8 cellular contexts compared by ENCODE assay signal in the genomic region with DNA sequence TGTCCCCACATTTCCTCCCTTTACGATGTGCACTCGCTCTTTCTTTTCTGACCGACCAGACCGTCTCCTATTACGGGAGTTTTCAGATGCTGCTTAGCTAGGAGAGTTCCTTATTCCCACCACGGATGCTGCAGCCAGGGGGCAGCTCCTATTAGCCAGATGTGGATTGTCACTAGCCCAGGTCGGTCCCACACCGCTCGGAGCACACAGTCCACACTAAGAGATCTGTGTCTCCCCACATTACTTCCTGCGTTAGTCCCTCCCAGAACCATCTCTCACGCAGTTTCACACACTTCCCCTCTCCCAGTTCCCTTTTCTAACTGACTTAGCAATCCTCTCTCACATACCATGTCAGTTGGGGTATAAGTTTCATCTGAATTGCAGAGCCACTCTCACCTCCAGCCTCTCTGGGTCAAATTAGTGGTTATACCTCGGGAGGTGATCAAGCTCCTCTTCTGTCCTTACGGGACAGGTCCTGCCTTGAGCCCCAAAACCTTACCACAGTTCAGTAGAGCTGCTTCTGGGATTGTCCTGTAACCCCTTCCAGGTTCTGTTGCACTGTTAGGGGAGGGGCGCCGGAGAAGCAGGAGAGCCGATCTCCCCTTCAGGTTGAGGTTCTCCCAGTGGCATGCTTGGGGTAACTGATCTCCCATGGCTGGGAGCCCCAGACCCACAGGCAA. TPM values are rescaled to one million over a fixed set of nuclear protein-coding genes. Genes with fewer than 3 reads are reported as not detected.
DNase-seq lines count a peak whose midpoint lies in the region; ATAC-seq and TF ChIP-seq lines count a peak whose summit lies in the region.

No MANE protein-coding gene starts in this region.

- no peak for TF ChIP-seq CTCF in neural progenitor cell (IDR thresholded peaks at IDR 0.05)

- DNase-seq in CD1c-positive myeloid dendritic cell (ENCODE audit: extremely low spot score) (peak; percentile 88), neural progenitor cell (ENCODE audit: low spot score) (no peak), COR-L47 (lab: John Stamatoyannopoulos, UW) (no peak), activated gamma-delta T cell treated with Interleukin-2 at 50 U/mL for 16 hours (no peak), SJCRH30 (no peak)

- no peaks in the 10 kb centered on the region for H4K20me1 ChIP-seq in neural progenitor cell (ENCODE audit: low read depth)

- H3K36me3 ChIP-seq in neural progenitor cell = no peaks in the 10 kb centered on the region
- no peaks in the 10 kb centered on the region for H3K36me3 ChIP-seq in SJCRH30

- H3K36me3 Mint-ChIP-seq in activated T-helper 17 cell treated with anti-CD3 and anti-CD28 coated beads, Interleukin-2, amount 50 U/mL, for 72 hours (ENCODE audit: low read depth) = no peaks in the 10 kb centered on the region
- no peaks in the 10 kb centered on the region for H3K36me3 Mint-ChIP-seq in neural progenitor cell

- H3K4me1 ChIP-seq in neural progenitor cell = no peaks in the 10 kb centered on the region
- H3K4me1 ChIP-seq in SJCRH30 = no peaks in the 10 kb centered on the region

- peaks cover 4% of the 10 kb centered on the region for H3K4me1 Mint-ChIP-seq in activated T-helper 17 cell treated with anti-CD3 and anti-CD28 coated beads, Interleukin-2, amount 50 U/mL, for 72 hours
- H3K4me1 Mint-ChIP-seq in neural progenitor cell = no peaks in the 10 kb centered on the region

- no peak overlapping the region for H3K27ac Mint-ChIP-seq in activated T-helper 17 cell treated with anti-CD3 and anti-CD28 coated beads, Interleukin-2, amount 50 U/mL, for 72 hours
- no peak overlapping the region for H3K27ac Mint-ChIP-seq in neural progenitor cell

- no peak overlapping the region for H3K9ac ChIP-seq in neural progenitor cell

- ATAC-seq in GM19324 (IDR thresholded peaks at IDR 0.05; ENCODE audit: low FRiP score, unreplicated experiment) (peak; percentile 79), HG03196 (IDR thresholded peaks at IDR 0.05; ENCODE audit: unreplicated experiment) (peak; percentile 93)
- peak; percentile 26 for ATAC-seq in activated T-helper 17 cell treated with anti-CD3 and anti-CD28 coated beads, Interleukin-2, amount 50 U/mL, for 72 hours (replicated peaks)

- H3K9me3 ChIP-seq in neural progenitor cell (ENCODE audit: low read depth) (no peaks in the 10 kb centered on the region), SJCRH30 (replicated peaks) (no peaks in the 10 kb centered on the region)

- H3K27ac ChIP-seq in neural progenitor cell (no peak overlapping the region), SJCRH30 (no peak overlapping the region)

- peaks cover 5% of the 10 kb centered on the region for H3K27me3 Mint-ChIP-seq in activated T-helper 17 cell treated with anti-CD3 and anti-CD28 coated beads, Interleukin-2, amount 50 U/mL, for 72 hours
- no peaks in the 10 kb centered on the region for H3K27me3 Mint-ChIP-seq in neural progenitor cell (ENCODE audit: insufficient read depth, low read depth)

- H2AFZ ChIP-seq in neural progenitor cell (replicated peaks) = peak overlapping the region; percentile 27

- peak overlapping the region; percentile 49 for H3K4me3 Mint-ChIP-seq in activated T-helper 17 cell treated with anti-CD3 and anti-CD28 coated beads, Interleukin-2, amount 50 U/mL, for 72 hours
- no peak overlapping the region for H3K4me3 Mint-ChIP-seq in neural progenitor cell

- H3K27me3 ChIP-seq in neural progenitor cell (no peaks in the 10 kb centered on the region), SJCRH30 (no peaks in the 10 kb centered on the region)

- H3K79me2 ChIP-seq in neural progenitor cell (ENCODE audit: low read depth) = no peaks in the 10 kb centered on the region

- H3K4me2 ChIP-seq in neural progenitor cell = no peak overlapping the region

- H3K9me3 Mint-ChIP-seq in activated T-helper 17 cell treated with anti-CD3 and anti-CD28 coated beads, Interleukin-2, amount 50 U/mL, for 72 hours = no peaks in the 10 kb centered on the region
- no peaks in the 10 kb centered on the region for H3K9me3 Mint-ChIP-seq in neural progenitor cell

- H3K4me3 ChIP-seq in neural progenitor cell (no peak overlapping the region), SJCRH30 (no peak overlapping the region)

- H3F3A ChIP-seq in neural progenitor cell (ENCODE audit: low read depth) = no peaks in the 10 kb centered on the region

RNA-seq across cellular contexts. Expression of a gene that starts 28.2 kb away (rescaled TPM):
- not detected for total RNA-seq in activated T-helper 17 cell treated with anti-CD3 and anti-CD28 coated beads, Interleukin-2, amount 50 U/mL, for 72 hours
- not detected in 2 replicates for total RNA-seq in neural progenitor cell (ENCODE audit: low replicate concordance)
- total RNA-seq in SJCRH30 (2014; rRNA removed; shearing (Covaris generic)) = not detected in 2 replicates

Comparison
In these comparisons a context has a peak if more than half of its experiments do, and no peak if none do; other contexts are left out.
1. ATAC-seq: peak in every context shown above with its lines; median percentile 93 in HG03196; 79 in GM19324; 26 in activated T-helper 17 cell treated with anti-CD3 and anti-CD28 coated beads, Interleukin-2, amount 50 U/mL, for 72 hours.